Comparison of ENCODE assay signal across 2 cellular contexts in the genomic region with DNA sequence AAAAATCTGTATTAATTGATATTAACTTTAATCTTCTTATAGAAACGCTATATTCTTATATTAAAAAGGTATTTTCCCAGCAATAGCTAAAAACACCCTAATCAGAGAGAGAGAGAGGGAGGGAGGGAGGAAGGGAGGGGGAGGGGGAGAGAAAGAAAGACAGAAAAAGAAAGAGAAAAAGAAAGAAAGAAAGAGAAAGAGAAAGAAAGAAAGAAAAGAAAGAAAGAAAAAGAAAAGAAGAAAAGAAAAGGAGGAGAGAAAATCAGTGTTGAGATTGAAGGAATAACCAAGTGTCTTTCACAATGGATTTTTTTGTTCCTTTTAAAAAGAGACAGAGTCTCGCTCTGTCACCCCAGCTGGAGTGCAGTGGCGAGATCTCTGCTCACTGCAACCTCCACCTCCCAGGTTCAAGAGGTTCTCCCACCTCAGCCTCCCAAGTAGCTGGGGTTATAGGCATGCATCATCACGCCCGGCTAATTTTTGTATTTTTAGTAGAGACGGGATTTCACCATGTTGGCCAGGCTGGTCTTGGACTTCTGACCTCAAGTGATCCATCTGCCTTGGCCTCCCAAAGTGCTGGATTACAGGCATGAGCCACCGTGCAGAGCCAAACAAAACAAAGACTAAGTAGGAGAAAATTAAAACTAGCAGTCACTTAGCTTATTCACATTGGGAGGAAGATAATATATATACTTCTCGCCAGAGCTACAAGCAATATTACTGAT.
A peak's percentile ranks its signal among the peaks of the same experiment; 100 is the strongest.
TF ChIP-seq lines count a peak whose summit lies in the region.

No MANE protein-coding gene starts in this region.

TF ChIP-seq in SK-N-SH, 30 proteins besides CTCF, POLR2A, EP300 and RAD21:
- TF ChIP-seq RXRA (IDR thresholded peaks at IDR 0.05; ENCODE audit: borderline replicate concordance, low read depth), result 0 out of 2 replicates have a peak, but pooled peaks have one; percentile 21
- TF ChIP-seq NFIC (IDR thresholded peaks at IDR 0.05; ENCODE audit: borderline replicate concordance), result 0 out of 2 replicates have a peak, but pooled peaks have one; percentile 35
TF ChIP-seq in SK-N-SH: peak in this region for 2; not testable (repeated sequence) for 28.

TF ChIP-seq in K562, 482 proteins besides CTCF, POLR2A, EP300 and RAD21:
- TF ChIP-seq, protein P1, sequence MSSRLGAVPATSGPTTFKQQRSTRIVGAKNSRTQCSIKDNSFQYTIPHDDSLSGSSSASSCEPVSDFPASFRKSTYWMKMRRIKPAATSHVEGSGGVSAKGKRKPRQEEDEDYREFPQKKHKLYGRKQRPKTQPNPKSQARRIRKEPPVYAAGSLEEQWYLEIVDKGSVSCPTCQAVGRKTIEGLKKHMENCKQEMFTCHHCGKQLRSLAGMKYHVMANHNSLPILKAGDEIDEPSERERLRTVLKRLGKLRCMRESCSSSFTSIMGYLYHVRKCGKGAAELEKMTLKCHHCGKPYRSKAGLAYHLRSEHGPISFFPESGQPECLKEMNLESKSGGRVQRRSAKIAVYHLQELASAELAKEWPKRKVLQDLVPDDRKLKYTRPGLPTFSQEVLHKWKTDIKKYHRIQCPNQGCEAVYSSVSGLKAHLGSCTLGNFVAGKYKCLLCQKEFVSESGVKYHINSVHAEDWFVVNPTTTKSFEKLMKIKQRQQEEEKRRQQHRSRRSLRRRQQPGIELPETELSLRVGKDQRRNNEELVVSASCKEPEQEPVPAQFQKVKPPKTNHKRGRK (tag; IDR thresholded peaks at IDR 0.05), result peak; percentile 53
- peak; percentile 48 for TF ChIP-seq PCBP2 (IDR thresholded peaks at IDR 0.05; ENCODE audit: low read depth, low read length, poor library complexity, severe bottlenecking)
- TF ChIP-seq KDM1A (IDR thresholded peaks at IDR 0.05), result peak in 1 of 2 experiments; percentile 44; a peak in 1 of 4 replicates
- TF ChIP-seq PCBP1 (IDR thresholded peaks at IDR 0.05; ENCODE audit: low read depth, low read length, poor library complexity, severe bottlenecking), result peak; percentile 40
